1 cellular context compared by ENCODE assay signal in the genomic region with DNA sequence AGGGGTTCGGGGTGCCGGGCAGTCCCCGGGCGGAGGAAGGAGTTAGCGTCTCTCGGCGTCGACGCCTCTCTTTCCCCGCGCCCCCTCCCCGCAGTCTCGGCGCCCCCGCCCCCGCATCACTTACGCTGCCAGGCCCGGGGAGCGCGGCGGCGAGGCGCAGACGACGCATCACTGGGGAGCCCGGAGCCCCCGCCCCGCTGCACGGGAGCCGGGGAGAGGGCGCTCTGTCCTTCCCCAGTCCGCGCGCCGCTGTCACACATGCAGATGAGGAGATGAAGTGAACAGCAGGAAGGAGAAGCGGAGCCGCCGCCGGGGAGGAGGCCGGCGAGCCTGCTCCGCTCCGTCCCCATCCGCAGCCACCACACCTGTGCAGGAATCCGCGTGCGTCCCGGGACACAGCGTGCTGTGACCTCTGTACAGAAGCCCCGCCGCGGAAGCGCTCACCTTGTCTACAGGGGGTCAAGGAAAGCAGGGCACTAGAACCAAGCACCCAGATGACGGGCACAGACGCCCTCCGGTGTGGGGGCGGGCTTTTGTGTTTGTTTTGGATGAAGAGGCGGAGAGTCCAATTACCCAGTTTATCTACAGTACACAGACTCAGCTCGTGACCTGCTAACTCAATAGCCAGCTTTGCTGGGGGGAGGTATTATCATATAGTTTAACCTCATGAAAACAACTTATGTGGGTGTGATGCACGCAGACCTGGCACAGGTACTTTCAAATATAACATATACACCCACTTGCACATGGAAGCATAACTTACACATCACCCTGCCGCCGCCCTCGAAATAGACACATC.
TF ChIP-seq lines count a peak whose summit lies in the region.

No MANE protein-coding gene starts in this region.

TF ChIP-seq in K562, 482 proteins besides CTCF, POLR2A, EP300 and RAD21 (continued from another document and continues in another):
- TF ChIP-seq KLF1 (tag; IDR thresholded peaks at IDR 0.05) (no peak), SMAD2 (IDR thresholded peaks at IDR 0.05; ENCODE audit: low read depth, low read length) (no peak), ZNF311 (CRISPR knock-in tag; IDR thresholded peaks at IDR 0.05) (no peak), FOXK1 (CRISPR knock-in tag; IDR thresholded peaks at IDR 0.05; ENCODE audit: borderline replicate concordance) (no peak), PHB (CRISPR knock-in tag; IDR thresholded peaks at IDR 0.05) (no peak), ZFP30 (CRISPR knock-in tag; IDR thresholded peaks at IDR 0.05; ENCODE audit: borderline replicate concordance) (no peak), ARHGAP35 (IDR thresholded peaks at IDR 0.05; ENCODE audit: partially characterized antibody) (no peak), ARNT (IDR thresholded peaks at IDR 0.05) (no peak), ZNF174 (CRISPR knock-in tag; IDR thresholded peaks at IDR 0.05) (no peak), SMARCA5 (IDR thresholded peaks at IDR 0.05) (no peak), ZBTB17 (CRISPR knock-in tag; IDR thresholded peaks at IDR 0.05) (no peak), NUFIP1 (IDR thresholded peaks at IDR 0.05; ENCODE audit: partially characterized antibody) (no peak), MBD2 (IDR thresholded peaks at IDR 0.05; ENCODE audit: borderline replicate concordance, low read depth) (no peak), CXXC5 (CRISPR knock-in tag; IDR thresholded peaks at IDR 0.05) (peak; percentile 77), ILK (tag; IDR thresholded peaks at IDR 0.05; ENCODE audit: borderline replicate concordance, low read depth) (no peak), NBN (IDR thresholded peaks at IDR 0.05; ENCODE audit: low read depth) (no peak), BRCA1 (IDR thresholded peaks at IDR 0.05) (no peak), BRCA1 (CRISPR knock-in tag; IDR thresholded peaks at IDR 0.05) (no peak), NONO (IDR thresholded peaks at IDR 0.05; ENCODE audit: low read depth in 2 of 2, low read length in 1 of 2) (no peak), TOE1 (IDR thresholded peaks at IDR 0.05; ENCODE audit: borderline replicate concordance) (0 out of 2 replicates have a peak, but pooled peaks have one; percentile 60), TOE1 (CRISPR knock-in tag; IDR thresholded peaks at IDR 0.05; ENCODE audit: borderline replicate concordance, low read depth) (no peak), CAMTA2 (CRISPR knock-in tag; conservative IDR thresholded peaks at IDR 0.05) (no peak), ZNF384 (IDR thresholded peaks at IDR 0.05; ENCODE audit: low read depth, low read length) (no peak), ZNF75A (CRISPR knock-in tag; IDR thresholded peaks at IDR 0.05) (no peak), RBM34 (IDR thresholded peaks at IDR 0.05; ENCODE audit: borderline replicate concordance, insufficient read depth, low read length) (no peak)
- TF ChIP-seq, protein P1, sequence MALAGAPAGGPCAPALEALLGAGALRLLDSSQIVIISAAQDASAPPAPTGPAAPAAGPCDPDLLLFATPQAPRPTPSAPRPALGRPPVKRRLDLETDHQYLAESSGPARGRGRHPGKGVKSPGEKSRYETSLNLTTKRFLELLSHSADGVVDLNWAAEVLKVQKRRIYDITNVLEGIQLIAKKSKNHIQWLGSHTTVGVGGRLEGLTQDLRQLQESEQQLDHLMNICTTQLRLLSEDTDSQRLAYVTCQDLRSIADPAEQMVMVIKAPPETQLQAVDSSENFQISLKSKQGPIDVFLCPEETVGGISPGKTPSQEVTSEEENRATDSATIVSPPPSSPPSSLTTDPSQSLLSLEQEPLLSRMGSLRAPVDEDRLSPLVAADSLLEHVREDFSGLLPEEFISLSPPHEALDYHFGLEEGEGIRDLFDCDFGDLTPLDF (CRISPR knock-in tag; IDR thresholded peaks at IDR 0.05) = no peak
- TF ChIP-seq, protein P2, sequence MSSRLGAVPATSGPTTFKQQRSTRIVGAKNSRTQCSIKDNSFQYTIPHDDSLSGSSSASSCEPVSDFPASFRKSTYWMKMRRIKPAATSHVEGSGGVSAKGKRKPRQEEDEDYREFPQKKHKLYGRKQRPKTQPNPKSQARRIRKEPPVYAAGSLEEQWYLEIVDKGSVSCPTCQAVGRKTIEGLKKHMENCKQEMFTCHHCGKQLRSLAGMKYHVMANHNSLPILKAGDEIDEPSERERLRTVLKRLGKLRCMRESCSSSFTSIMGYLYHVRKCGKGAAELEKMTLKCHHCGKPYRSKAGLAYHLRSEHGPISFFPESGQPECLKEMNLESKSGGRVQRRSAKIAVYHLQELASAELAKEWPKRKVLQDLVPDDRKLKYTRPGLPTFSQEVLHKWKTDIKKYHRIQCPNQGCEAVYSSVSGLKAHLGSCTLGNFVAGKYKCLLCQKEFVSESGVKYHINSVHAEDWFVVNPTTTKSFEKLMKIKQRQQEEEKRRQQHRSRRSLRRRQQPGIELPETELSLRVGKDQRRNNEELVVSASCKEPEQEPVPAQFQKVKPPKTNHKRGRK (tag; IDR thresholded peaks at IDR 0.05) = no peak
- TF ChIP-seq, protein P3, sequence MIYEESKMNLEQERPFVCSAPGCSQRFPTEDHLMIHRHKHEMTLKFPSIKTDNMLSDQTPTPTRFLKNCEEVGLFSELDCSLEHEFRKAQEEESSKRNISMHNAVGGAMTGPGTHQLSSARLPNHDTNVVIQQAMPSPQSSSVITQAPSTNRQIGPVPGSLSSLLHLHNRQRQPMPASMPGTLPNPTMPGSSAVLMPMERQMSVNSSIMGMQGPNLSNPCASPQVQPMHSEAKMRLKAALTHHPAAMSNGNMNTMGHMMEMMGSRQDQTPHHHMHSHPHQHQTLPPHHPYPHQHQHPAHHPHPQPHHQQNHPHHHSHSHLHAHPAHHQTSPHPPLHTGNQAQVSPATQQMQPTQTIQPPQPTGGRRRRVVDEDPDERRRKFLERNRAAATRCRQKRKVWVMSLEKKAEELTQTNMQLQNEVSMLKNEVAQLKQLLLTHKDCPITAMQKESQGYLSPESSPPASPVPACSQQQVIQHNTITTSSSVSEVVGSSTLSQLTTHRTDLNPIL (CRISPR knock-in tag; IDR thresholded peaks at IDR 0.05) = no peak
- TF ChIP-seq, protein P4, sequence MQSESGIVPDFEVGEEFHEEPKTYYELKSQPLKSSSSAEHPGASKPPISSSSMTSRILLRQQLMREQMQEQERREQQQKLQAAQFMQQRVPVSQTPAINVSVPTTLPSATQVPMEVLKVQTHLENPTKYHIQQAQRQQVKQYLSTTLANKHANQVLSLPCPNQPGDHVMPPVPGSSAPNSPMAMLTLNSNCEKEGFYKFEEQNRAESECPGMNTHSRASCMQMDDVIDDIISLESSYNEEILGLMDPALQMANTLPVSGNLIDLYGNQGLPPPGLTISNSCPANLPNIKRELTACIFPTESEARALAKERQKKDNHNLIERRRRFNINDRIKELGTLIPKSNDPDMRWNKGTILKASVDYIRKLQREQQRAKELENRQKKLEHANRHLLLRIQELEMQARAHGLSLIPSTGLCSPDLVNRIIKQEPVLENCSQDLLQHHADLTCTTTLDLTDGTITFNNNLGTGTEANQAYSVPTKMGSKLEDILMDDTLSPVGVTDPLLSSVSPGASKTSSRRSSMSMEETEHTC (IDR thresholded peaks at IDR 0.05) = peak; percentile 90
- TF ChIP-seq, protein P5, sequence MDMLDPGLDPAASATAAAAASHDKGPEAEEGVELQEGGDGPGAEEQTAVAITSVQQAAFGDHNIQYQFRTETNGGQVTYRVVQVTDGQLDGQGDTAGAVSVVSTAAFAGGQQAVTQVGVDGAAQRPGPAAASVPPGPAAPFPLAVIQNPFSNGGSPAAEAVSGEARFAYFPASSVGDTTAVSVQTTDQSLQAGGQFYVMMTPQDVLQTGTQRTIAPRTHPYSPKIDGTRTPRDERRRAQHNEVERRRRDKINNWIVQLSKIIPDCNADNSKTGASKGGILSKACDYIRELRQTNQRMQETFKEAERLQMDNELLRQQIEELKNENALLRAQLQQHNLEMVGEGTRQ (CRISPR knock-in tag; IDR thresholded peaks at IDR 0.05) = peak; percentile 33
- TF ChIP-seq, protein P6, sequence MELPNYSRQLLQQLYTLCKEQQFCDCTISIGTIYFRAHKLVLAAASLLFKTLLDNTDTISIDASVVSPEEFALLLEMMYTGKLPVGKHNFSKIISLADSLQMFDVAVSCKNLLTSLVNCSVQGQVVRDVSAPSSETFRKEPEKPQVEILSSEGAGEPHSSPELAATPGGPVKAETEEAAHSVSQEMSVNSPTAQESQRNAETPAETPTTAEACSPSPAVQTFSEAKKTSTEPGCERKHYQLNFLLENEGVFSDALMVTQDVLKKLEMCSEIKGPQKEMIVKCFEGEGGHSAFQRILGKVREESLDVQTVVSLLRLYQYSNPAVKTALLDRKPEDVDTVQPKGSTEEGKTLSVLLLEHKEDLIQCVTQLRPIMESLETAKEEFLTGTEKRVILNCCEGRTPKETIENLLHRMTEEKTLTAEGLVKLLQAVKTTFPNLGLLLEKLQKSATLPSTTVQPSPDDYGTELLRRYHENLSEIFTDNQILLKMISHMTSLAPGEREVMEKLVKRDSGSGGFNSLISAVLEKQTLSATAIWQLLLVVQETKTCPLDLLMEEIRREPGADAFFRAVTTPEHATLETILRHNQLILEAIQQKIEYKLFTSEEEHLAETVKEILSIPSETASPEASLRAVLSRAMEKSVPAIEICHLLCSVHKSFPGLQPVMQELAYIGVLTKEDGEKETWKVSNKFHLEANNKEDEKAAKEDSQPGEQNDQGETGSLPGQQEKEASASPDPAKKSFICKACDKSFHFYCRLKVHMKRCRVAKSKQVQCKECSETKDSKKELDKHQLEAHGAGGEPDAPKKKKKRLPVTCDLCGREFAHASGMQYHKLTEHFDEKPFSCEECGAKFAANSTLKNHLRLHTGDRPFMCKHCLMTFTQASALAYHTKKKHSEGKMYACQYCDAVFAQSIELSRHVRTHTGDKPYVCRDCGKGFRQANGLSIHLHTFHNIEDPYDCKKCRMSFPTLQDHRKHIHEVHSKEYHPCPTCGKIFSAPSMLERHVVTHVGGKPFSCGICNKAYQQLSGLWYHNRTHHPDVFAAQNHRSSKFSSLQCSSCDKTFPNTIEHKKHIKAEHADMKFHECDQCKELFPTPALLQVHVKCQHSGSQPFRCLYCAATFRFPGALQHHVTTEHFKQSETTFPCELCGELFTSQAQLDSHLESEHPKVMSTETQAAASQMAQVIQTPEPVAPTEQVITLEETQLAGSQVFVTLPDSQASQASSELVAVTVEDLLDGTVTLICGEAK (IDR thresholded peaks at IDR 0.05) = no peak
- TF ChIP-seq, protein P6 (CRISPR knock-in tag; IDR thresholded peaks at IDR 0.05) = no peak
- TF ChIP-seq, protein P7, sequence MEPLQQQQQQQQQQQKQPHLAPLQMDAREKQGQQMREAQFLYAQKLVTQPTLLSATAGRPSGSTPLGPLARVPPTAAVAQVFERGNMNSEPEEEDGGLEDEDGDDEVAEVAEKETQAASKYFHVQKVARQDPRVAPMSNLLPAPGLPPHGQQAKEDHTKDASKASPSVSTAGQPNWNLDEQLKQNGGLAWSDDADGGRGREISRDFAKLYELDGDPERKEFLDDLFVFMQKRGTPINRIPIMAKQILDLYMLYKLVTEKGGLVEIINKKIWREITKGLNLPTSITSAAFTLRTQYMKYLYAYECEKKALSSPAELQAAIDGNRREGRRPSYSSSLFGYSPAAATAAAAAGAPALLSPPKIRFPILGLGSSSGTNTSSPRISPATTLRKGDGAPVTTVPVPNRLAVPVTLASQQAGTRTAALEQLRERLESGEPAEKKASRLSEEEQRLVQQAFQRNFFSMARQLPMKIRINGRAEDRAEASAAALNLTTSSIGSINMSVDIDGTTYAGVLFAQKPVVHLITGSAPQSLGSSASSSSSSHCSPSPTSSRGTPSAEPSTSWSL (CRISPR knock-in tag; IDR thresholded peaks at IDR 0.05; ENCODE audit: borderline replicate concordance) = no peak
- TF ChIP-seq, protein P8, sequence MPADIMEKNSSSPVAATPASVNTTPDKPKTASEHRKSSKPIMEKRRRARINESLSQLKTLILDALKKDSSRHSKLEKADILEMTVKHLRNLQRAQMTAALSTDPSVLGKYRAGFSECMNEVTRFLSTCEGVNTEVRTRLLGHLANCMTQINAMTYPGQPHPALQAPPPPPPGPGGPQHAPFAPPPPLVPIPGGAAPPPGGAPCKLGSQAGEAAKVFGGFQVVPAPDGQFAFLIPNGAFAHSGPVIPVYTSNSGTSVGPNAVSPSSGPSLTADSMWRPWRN (IDR thresholded peaks at IDR 0.05; ENCODE audit: low read depth) = peak; percentile 55; the same call in 1 of the 2 replicates
- TF ChIP-seq, protein P9, sequence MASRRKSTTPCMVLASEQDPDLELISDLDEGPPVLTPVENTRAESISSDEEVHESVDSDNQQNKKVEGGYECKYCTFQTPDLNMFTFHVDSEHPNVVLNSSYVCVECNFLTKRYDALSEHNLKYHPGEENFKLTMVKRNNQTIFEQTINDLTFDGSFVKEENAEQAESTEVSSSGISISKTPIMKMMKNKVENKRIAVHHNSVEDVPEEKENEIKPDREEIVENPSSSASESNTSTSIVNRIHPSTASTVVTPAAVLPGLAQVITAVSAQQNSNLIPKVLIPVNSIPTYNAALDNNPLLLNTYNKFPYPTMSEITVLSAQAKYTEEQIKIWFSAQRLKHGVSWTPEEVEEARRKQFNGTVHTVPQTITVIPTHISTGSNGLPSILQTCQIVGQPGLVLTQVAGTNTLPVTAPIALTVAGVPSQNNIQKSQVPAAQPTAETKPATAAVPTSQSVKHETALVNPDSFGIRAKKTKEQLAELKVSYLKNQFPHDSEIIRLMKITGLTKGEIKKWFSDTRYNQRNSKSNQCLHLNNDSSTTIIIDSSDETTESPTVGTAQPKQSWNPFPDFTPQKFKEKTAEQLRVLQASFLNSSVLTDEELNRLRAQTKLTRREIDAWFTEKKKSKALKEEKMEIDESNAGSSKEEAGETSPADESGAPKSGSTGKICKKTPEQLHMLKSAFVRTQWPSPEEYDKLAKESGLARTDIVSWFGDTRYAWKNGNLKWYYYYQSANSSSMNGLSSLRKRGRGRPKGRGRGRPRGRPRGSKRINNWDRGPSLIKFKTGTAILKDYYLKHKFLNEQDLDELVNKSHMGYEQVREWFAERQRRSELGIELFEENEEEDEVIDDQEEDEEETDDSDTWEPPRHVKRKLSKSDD (conservative IDR thresholded peaks at IDR 0.05; ENCODE audit: low read length) = no peak
